ENCODE assay signal across 8 cellular contexts in the genomic region with DNA sequence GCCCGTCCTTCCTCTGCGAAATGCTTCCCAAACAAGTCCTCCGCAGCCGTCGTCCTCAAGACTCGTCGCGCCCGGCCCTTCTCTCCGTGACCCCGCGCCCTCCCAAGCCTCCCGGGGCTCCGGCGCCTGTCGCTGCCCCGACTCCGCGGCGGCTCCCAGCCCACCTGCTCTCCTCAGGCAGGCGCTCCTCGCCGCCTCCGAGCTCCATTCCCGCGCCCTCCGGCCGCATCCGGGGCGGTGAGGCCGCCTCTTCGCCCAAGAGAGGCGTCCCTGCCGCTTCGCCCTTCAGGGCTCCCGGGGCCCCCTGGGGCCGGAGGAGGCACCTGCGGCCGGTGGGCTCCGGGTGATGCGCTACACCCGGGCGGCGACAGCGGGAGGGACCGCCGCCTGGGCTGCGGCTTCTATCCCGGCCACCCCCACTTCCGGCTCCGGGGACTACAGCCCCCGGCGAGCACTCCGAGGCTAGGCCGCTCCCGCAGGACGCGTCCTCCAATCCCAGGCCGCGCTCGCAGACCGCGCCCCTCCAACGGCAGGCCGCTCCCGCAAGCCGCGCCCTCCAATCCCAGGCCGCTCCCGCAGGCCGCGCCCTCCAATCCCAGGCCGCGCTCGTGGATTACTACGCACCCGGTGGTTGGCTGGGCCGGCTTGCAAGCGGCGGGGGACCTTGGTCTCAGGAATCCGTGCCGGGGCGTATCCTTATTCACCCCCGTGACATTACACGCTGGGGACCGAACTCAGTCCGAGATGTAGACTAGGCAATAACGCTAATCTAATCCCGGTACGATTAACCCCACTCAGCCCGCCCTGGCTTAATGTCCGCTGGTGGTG. TPM values are rescaled to one million over a fixed set of nuclear protein-coding genes. Genes with fewer than 3 reads are reported as not detected.
DNase-seq lines count a peak whose midpoint lies in the region; ATAC-seq and TF ChIP-seq lines count a peak whose summit lies in the region.

A gene (minus strand): TSS at position 414 of the 828 bp plus-strand sequence. CDS start 185 bp downstream, at position 229.

- H3K4me1 ChIP-seq in osteoblast (ENCODE audit: insufficient read depth, low read length): peaks cover 14% of the 10 kb centered on the region
- H3K4me1 ChIP-seq in testis: peaks cover 10% of the 10 kb centered on the region

- DNase-seq in NCI-H1105 treated with DMSO at 0.1 percent for 48 hours (lab: John Stamatoyannopoulos, UW) (peak; percentile 99), SKM-1 treated with dmso at 0.1 percent for 144 hours (lab: John Stamatoyannopoulos, UW; ENCODE audit: unreplicated experiment) (peak; percentile 92), glutamatergic neuron (peak; percentile 97), osteoblast (ENCODE audit: insufficient read length, low spot score, missing footprints) (peak; percentile 99), testis (peak; percentile 97)

- peak; percentile 62 for TF ChIP-seq POLR2A in GM10847 (IDR thresholded peaks at IDR 0.05; ENCODE audit: extremely low read depth, insufficient read length)
- peak; percentile 16 for TF ChIP-seq POLR2A in testis (IDR thresholded peaks at IDR 0.05)

- no peaks in the 10 kb centered on the region for H4K20me1 ChIP-seq in osteoblast (ENCODE audit: insufficient read depth, low read length)

- peaks cover 3% of the 10 kb centered on the region for H3K36me3 Mint-ChIP-seq in activated naive CD8-positive, alpha-beta T cell
- H3K36me3 Mint-ChIP-seq in glutamatergic neuron (ENCODE audit: unreplicated experiment): no peaks in the 10 kb centered on the region

- peaks cover 40% of the 10 kb centered on the region for H3K79me2 ChIP-seq in osteoblast (ENCODE audit: insufficient read depth, low read length)

- peak within 1 kb of the TSS; percentile 91 for H3K4me3 ChIP-seq in osteoblast (ENCODE audit: insufficient read depth, low read length)
- peak within 1 kb of the TSS; percentile 88 to 94 for H3K4me3 ChIP-seq in testis

- peak; percentile 88 for ATAC-seq in HG02642 (IDR thresholded peaks at IDR 0.05; ENCODE audit: poor library complexity, unreplicated experiment)

- H3K36me3 ChIP-seq in osteoblast (ENCODE audit: insufficient read depth, low read length) (no peaks in the 10 kb centered on the region), testis (ENCODE audit: low read depth, missing control alignments) (no peaks in the 10 kb centered on the region)

- H3K4me3 Mint-ChIP-seq in activated naive CD8-positive, alpha-beta T cell: peak within 1 kb of the TSS; percentile 94
- peak within 1 kb of the TSS; percentile 100 for H3K4me3 Mint-ChIP-seq in glutamatergic neuron (ENCODE audit: unreplicated experiment)

- 0 to 2% methylated on average over 20 to 80 of the region's 92 CpGs for WGBS in testis, 2 donors

- peak within 1 kb of the TSS; percentile 92 for H3K27ac Mint-ChIP-seq in activated naive CD8-positive, alpha-beta T cell
- H3K27ac Mint-ChIP-seq in glutamatergic neuron (ENCODE audit: unreplicated experiment): peak within 1 kb of the TSS; percentile 80

- H3K9me3 Mint-ChIP-seq in activated naive CD8-positive, alpha-beta T cell (ENCODE audit: low read depth): no peaks in the 10 kb centered on the region
- H3K9me3 Mint-ChIP-seq in glutamatergic neuron (ENCODE audit: unreplicated experiment): peaks cover 4% of the 10 kb centered on the region

- no peaks in the 10 kb centered on the region for H3K27me3 ChIP-seq in osteoblast (ENCODE audit: insufficient read depth, low read length)
- H3K27me3 ChIP-seq in testis: no peaks in the 10 kb centered on the region

- H3K4me2 ChIP-seq in osteoblast (ENCODE audit: insufficient read depth, low read length): peak within 1 kb of the TSS; percentile 95

- intact Hi-C loops in testis (cut with DNase I; ENCODE audit: low total_unique reads): no loop called here

- H3K9me3 ChIP-seq in osteoblast (ENCODE audit: low read depth, low read length) (no peaks in the 10 kb centered on the region), testis (no peaks in the 10 kb centered on the region)

- peak within 1 kb of the TSS; percentile 99 for H2AFZ ChIP-seq in osteoblast (ENCODE audit: low read length)

- no peaks in the 10 kb centered on the region for H3K27me3 Mint-ChIP-seq in activated naive CD8-positive, alpha-beta T cell
- peaks cover 2% of the 10 kb centered on the region for H3K27me3 Mint-ChIP-seq in glutamatergic neuron (ENCODE audit: unreplicated experiment)

- TF ChIP-seq CTCF in glutamatergic neuron (IDR thresholded peaks at IDR 0.05; ENCODE audit: partially characterized antibody, unreplicated experiment) (no peak), osteoblast (IDR thresholded peaks at IDR 0.05; ENCODE audit: extremely low read depth, low read depth, low read length) (no peak), testis (IDR thresholded peaks at IDR 0.05) (no peak)

- H3K4me1 Mint-ChIP-seq in activated naive CD8-positive, alpha-beta T cell (ENCODE audit: low read depth): peaks cover 33% of the 10 kb centered on the region
- peaks cover 6% of the 10 kb centered on the region for H3K4me1 Mint-ChIP-seq in glutamatergic neuron (ENCODE audit: low read depth, unreplicated experiment)

- peak within 1 kb of the TSS; percentile 58 for H3K27ac ChIP-seq in osteoblast (ENCODE audit: low read depth, low read length)
- H3K27ac ChIP-seq in testis: peak within 1 kb of the TSS; percentile 84 to 92

RNA-seq across cellular contexts. Expression of the gene that starts here (rescaled TPM):
- 46.1 TPM for total RNA-seq in glutamatergic neuron (ENCODE audit: unreplicated experiment)
- 19.7 and 23.2 TPM in 2 replicates for total RNA-seq in osteoblast
- total RNA-seq in testis: 100 to 1,000 TPM; 150 to 159 TPM
- 44.0 TPM for polyA plus RNA-seq in testis (ENCODE audit: insufficient read depth, low read depth, low replicate concordance)

Comparison
In these comparisons a context has a peak if more than half of its experiments do, and no peak if none do; other contexts are left out.
1. Peak in every context shown above with its lines: DNase-seq, ATAC-seq, H3K4me3 ChIP-seq and H3K27ac ChIP-seq.